ENCODE assay signal across 1 cellular context in the genomic region with DNA sequence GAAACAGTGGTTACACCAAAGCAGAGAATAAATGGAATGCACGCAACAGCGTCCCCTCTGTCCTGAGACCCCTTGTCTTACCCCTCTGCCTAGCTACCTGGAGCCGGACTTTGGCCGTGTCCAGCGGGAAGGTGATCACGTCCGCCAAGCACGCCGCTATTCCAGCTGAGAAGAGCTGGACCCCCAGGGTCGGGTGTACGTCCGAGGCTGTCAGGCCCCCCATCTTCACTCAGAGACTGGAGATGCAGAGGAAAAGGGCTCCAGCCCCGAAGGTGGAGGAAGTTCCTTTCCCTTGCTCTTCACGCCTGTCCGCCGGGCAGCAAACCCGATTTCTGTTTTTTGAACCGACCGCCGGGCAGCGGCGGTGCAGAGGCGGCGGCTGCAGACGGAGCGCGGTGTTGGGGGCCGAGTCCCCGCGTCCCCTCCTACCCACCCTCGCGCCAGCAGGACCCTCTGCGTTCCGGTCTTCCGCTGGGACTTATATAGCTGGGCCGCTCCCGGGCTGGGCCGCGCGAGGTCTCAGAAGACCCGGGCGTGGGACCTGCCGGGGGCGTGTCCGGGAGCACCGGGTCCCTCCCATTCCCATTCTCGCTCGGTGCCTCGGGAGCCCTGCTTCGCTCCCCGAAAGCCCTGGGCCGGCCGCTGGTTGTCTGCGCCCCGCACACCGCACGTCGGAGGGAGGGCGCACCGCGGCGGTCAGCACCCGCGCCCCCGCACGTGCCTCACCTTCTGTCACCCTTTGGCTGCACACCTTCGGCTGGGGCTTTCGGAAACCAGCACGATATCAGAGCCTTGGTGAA.
TF ChIP-seq lines count a peak whose summit lies in the region.

A gene with protein sequence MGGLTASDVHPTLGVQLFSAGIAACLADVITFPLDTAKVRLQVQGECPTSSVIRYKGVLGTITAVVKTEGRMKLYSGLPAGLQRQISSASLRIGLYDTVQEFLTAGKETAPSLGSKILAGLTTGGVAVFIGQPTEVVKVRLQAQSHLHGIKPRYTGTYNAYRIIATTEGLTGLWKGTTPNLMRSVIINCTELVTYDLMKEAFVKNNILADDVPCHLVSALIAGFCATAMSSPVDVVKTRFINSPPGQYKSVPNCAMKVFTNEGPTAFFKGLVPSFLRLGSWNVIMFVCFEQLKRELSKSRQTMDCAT (minus strand): TSS at position 455 of the 800 bp plus-strand sequence. CDS start 232 bp downstream, at position 223.

TF ChIP-seq in IMR-90, 13 proteins besides CTCF, POLR2A, EP300 and RAD21 (continued from another document):
- TF ChIP-seq RFX5 (IDR thresholded peaks at IDR 0.05; ENCODE audit: low read depth, low read length) (no peak), MXI1 (IDR thresholded peaks at IDR 0.05; ENCODE audit: borderline replicate concordance, low read depth, low read length) (no peak)
- TF ChIP-seq, protein P1, sequence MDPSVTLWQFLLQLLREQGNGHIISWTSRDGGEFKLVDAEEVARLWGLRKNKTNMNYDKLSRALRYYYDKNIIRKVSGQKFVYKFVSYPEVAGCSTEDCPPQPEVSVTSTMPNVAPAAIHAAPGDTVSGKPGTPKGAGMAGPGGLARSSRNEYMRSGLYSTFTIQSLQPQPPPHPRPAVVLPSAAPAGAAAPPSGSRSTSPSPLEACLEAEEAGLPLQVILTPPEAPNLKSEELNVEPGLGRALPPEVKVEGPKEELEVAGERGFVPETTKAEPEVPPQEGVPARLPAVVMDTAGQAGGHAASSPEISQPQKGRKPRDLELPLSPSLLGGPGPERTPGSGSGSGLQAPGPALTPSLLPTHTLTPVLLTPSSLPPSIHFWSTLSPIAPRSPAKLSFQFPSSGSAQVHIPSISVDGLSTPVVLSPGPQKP (IDR thresholded peaks at IDR 0.05; ENCODE audit: borderline replicate concordance, low read depth, low read length) = no peak
